In the genomic region with DNA sequence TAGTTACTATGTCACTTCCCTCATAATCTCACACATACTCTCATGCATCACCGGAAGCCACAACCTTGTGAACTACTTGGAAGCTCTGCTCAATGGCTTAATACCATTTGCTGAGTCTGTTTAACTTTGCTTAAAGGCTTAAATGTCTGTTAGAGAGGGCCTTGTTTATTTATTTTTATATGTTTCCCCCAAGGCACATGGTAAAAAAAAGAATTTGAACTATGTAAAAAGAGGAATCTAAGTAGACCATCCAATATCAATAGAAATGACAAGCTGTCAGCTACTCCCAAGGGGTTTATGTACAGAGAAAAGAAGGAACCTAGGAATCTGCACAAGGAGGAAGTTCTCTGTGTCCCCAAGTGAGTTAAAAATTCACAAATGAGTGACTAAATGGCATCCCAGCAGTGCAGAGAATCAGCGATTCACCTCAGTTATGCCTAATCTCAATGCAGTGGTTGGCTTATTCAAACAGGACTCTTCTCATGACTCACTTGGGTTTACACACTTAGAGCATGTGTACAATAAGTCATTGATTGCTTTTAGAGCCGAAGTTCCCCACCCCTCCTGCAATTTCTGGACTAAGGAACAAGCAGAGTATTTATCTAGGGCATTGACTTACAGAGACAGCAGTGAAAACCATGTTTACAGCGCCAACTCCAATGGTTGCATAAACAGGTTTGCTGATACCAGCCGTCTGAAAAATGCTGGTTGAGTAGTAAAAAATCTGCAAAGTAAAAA, we compare ENCODE assay signal across 1 cellular context.
TF ChIP-seq lines count a peak whose summit lies in the region.

No MANE protein-coding gene starts in this region.

TF ChIP-seq in HepG2, 621 proteins besides CTCF, POLR2A, EP300 and RAD21 (continued from another document and continues in another):
- TF ChIP-seq ZC3H4 (CRISPR knock-in tag; IDR thresholded peaks at IDR 0.05; ENCODE audit: borderline replicate concordance) (no peak), ZNF382 (CRISPR knock-in tag; IDR thresholded peaks at IDR 0.05; ENCODE audit: borderline replicate concordance) (no peak), ZNF234 (CRISPR knock-in tag; conservative IDR thresholded peaks at IDR 0.05) (no peak), SMC3 (IDR thresholded peaks at IDR 0.05; ENCODE audit: low read length) (peak; percentile 19; the same call in 1 of the 2 replicates), NR2F1 (CRISPR knock-in tag; IDR thresholded peaks at IDR 0.05) (peak; percentile 41 to 76; a peak in 3 of 4 replicates), SALL1 (CRISPR knock-in tag; IDR thresholded peaks at IDR 0.05) (peak; percentile 98), MTA1 (CRISPR knock-in tag; IDR thresholded peaks at IDR 0.05; ENCODE audit: borderline replicate concordance) (peak; percentile 39; the same call in 1 of the 2 replicates), ARNT (IDR thresholded peaks at IDR 0.05) (no peak), ZNF710 (CRISPR knock-in tag; IDR thresholded peaks at IDR 0.05; ENCODE audit: borderline replicate concordance) (peak; percentile 87; the same call in 1 of the 2 replicates), ZNF160 (CRISPR knock-in tag; IDR thresholded peaks at IDR 0.05) (peak; percentile 78; the same call in 1 of the 2 replicates), ZNF784 (CRISPR knock-in tag; IDR thresholded peaks at IDR 0.05; ENCODE audit: borderline replicate concordance) (peak; percentile 81; the same call in 1 of the 2 replicates), NAIF1 (CRISPR knock-in tag; IDR thresholded peaks at IDR 0.05; ENCODE audit: borderline replicate concordance) (peak; percentile 78; the same call in 1 of the 2 replicates), ZNF292 (CRISPR knock-in tag; IDR thresholded peaks at IDR 0.05; ENCODE audit: borderline replicate concordance, low read depth) (no peak; the same call in 1 of the 2 replicates), MEIS2 (CRISPR knock-in tag; IDR thresholded peaks at IDR 0.05) (peak; percentile 89), AHDC1 (CRISPR knock-in tag; IDR thresholded peaks at IDR 0.05; ENCODE audit: borderline replicate concordance) (peak; percentile 98), SMAD1 (CRISPR knock-in tag; IDR thresholded peaks at IDR 0.05; ENCODE audit: borderline replicate concordance, low read depth) (no peak), MEF2D (CRISPR knock-in tag; IDR thresholded peaks at IDR 0.05) (peak; percentile 88), ZKSCAN8 (CRISPR knock-in tag; IDR thresholded peaks at IDR 0.05; ENCODE audit: borderline replicate concordance) (peak; percentile 83), CREM (IDR thresholded peaks at IDR 0.05) (peak; percentile 96), CREM (CRISPR knock-in tag; IDR thresholded peaks at IDR 0.05) (no peak), IKZF4 (CRISPR knock-in tag; IDR thresholded peaks at IDR 0.05; ENCODE audit: borderline replicate concordance, low read depth, not compliant biosample characterization) (no peak)
- TF ChIP-seq, protein P1, sequence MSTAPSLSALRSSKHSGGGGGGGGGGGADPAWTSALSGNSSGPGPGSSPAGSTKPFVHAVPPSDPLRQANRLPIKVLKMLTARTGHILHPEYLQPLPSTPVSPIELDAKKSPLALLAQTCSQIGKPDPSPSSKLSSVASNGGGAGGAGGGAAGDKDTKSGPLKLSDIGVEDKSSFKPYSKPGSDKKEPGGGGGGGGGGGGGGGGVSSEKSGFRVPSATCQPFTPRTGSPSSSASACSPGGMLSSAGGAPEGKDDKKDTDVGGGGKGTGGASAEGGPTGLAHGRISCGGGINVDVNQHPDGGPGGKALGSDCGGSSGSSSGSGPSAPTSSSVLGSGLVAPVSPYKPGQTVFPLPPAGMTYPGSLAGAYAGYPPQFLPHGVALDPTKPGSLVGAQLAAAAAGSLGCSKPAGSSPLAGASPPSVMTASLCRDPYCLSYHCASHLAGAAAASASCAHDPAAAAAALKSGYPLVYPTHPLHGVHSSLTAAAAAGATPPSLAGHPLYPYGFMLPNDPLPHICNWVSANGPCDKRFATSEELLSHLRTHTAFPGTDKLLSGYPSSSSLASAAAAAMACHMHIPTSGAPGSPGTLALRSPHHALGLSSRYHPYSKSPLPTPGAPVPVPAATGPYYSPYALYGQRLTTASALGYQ (CRISPR knock-in tag; IDR thresholded peaks at IDR 0.05), result peak; percentile 99
- TF ChIP-seq, protein P2, sequence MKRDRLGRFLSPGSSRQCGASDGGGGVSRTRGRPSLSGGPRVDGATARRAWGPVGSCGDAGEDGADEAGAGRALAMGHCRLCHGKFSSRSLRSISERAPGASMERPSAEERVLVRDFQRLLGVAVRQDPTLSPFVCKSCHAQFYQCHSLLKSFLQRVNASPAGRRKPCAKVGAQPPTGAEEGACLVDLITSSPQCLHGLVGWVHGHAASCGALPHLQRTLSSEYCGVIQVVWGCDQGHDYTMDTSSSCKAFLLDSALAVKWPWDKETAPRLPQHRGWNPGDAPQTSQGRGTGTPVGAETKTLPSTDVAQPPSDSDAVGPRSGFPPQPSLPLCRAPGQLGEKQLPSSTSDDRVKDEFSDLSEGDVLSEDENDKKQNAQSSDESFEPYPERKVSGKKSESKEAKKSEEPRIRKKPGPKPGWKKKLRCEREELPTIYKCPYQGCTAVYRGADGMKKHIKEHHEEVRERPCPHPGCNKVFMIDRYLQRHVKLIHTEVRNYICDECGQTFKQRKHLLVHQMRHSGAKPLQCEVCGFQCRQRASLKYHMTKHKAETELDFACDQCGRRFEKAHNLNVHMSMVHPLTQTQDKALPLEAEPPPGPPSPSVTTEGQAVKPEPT (CRISPR knock-in tag; IDR thresholded peaks at IDR 0.05; ENCODE audit: low read depth), result no peak
- TF ChIP-seq, protein P3, sequence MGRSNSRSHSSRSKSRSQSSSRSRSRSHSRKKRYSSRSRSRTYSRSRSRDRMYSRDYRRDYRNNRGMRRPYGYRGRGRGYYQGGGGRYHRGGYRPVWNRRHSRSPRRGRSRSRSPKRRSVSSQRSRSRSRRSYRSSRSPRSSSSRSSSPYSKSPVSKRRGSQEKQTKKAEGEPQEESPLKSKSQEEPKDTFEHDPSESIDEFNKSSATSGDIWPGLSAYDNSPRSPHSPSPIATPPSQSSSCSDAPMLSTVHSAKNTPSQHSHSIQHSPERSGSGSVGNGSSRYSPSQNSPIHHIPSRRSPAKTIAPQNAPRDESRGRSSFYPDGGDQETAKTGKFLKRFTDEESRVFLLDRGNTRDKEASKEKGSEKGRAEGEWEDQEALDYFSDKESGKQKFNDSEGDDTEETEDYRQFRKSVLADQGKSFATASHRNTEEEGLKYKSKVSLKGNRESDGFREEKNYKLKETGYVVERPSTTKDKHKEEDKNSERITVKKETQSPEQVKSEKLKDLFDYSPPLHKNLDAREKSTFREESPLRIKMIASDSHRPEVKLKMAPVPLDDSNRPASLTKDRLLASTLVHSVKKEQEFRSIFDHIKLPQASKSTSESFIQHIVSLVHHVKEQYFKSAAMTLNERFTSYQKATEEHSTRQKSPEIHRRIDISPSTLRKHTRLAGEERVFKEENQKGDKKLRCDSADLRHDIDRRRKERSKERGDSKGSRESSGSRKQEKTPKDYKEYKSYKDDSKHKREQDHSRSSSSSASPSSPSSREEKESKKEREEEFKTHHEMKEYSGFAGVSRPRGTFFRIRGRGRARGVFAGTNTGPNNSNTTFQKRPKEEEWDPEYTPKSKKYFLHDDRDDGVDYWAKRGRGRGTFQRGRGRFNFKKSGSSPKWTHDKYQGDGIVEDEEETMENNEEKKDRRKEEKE (IDR thresholded peaks at IDR 0.05), result no peak
- TF ChIP-seq, protein P4, sequence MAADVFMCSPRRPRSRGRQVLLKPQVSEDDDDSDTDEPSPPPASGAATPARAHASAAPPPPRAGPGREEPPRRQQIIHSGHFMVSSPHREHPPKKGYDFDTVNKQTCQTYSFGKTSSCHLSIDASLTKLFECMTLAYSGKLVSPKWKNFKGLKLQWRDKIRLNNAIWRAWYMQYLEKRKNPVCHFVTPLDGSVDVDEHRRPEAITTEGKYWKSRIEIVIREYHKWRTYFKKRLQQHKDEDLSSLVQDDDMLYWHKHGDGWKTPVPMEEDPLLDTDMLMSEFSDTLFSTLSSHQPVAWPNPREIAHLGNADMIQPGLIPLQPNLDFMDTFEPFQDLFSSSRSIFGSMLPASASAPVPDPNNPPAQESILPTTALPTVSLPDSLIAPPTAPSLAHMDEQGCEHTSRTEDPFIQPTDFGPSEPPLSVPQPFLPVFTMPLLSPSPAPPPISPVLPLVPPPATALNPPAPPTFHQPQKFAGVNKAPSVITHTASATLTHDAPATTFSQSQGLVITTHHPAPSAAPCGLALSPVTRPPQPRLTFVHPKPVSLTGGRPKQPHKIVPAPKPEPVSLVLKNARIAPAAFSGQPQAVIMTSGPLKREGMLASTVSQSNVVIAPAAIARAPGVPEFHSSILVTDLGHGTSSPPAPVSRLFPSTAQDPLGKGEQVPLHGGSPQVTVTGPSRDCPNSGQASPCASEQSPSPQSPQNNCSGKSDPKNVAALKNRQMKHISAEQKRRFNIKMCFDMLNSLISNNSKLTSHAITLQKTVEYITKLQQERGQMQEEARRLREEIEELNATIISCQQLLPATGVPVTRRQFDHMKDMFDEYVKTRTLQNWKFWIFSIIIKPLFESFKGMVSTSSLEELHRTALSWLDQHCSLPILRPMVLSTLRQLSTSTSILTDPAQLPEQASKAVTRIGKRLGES (CRISPR knock-in tag; IDR thresholded peaks at IDR 0.05; ENCODE audit: borderline replicate concordance), result no peak; the same call in 1 of the 2 replicates
- TF ChIP-seq, protein P5, sequence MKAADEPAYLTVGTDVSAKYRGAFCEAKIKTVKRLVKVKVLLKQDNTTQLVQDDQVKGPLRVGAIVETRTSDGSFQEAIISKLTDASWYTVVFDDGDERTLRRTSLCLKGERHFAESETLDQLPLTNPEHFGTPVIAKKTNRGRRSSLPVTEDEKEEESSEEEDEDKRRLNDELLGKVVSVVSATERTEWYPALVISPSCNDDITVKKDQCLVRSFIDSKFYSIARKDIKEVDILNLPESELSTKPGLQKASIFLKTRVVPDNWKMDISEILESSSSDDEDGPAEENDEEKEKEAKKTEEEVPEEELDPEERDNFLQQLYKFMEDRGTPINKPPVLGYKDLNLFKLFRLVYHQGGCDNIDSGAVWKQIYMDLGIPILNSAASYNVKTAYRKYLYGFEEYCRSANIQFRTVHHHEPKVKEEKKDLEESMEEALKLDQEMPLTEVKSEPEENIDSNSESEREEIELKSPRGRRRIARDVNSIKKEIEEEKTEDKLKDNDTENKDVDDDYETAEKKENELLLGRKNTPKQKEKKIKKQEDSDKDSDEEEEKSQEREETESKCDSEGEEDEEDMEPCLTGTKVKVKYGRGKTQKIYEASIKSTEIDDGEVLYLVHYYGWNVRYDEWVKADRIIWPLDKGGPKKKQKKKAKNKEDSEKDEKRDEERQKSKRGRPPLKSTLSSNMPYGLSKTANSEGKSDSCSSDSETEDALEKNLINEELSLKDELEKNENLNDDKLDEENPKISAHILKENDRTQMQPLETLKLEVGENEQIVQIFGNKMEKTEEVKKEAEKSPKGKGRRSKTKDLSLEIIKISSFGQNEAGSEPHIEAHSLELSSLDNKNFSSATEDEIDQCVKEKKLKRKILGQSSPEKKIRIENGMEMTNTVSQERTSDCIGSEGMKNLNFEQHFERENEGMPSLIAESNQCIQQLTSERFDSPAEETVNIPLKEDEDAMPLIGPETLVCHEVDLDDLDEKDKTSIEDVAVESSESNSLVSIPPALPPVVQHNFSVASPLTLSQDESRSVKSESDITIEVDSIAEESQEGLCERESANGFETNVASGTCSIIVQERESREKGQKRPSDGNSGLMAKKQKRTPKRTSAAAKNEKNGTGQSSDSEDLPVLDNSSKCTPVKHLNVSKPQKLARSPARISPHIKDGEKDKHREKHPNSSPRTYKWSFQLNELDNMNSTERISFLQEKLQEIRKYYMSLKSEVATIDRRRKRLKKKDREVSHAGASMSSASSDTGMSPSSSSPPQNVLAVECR (CRISPR knock-in tag; IDR thresholded peaks at IDR 0.05; ENCODE audit: borderline replicate concordance), result peak; percentile 46; the same call in 1 of the 2 replicates
